8 cellular contexts compared by ENCODE assay signal in genomic region chr17:48025040-48025903, GRCh38. TPM values are rescaled to one million over a fixed set of nuclear protein-coding genes. Genes with fewer than 3 reads are reported as not detected.
DNase-seq lines count a peak whose midpoint lies in the region; ATAC-seq and TF ChIP-seq lines count a peak whose summit lies in the region.

No MANE protein-coding gene starts in this region.

- no peaks in the 10 kb centered on the region for H3K9me3 Mint-ChIP-seq in activated naive CD8-positive, alpha-beta T cell treated with anti-CD3 and anti-CD28 coated beads, Interleukin-2, amount 50 U/mL, for 24 hours

- peak; percentile 82 for TF ChIP-seq CTCF in GM12872 (IDR thresholded peaks at IDR 0.05; ENCODE audit: insufficient read depth, low read depth, low read length)
- TF ChIP-seq CTCF in parathyroid adenoma (IDR thresholded peaks at IDR 0.05): peak; percentile 91
- TF ChIP-seq CTCF in tibial artery (IDR thresholded peaks at IDR 0.05): peak; percentile 84 to 87

- H3K9me3 ChIP-seq in parathyroid adenoma (ENCODE audit: control insufficient read depth, low read length) (no peaks in the 10 kb centered on the region), tibial artery (no peaks in the 10 kb centered on the region)

- intact Hi-C loops in Right ventricle myocardium superior (cut with DNase I): loop anchor here (2.0 kb wide), 1 partner anchor 106 kb away; no protein-coding TSS in a partner anchor
- intact Hi-C loops in tibial artery (cut with DNase I; ENCODE audit: low total_unique reads): loop anchor here (2.0 to 5.0 kb wide), 2 partner anchors 106 to 592 kb away; partner anchors contain the start of gene HOXB8

- H3K4me1 Mint-ChIP-seq in activated naive CD8-positive, alpha-beta T cell treated with anti-CD3 and anti-CD28 coated beads, Interleukin-2, amount 50 U/mL, for 24 hours: peaks cover 35% of the 10 kb centered on the region

- H3K4me1 ChIP-seq in parathyroid adenoma: peaks cover 28% of the 10 kb centered on the region
- peaks cover 0 to 42% (median 36%) of the 10 kb centered on the region in 4 donors for H3K4me1 ChIP-seq in tibial artery

- H3K9ac ChIP-seq in parathyroid adenoma: no peak overlapping the region

- peak overlapping the region; percentile 82 for H3K4me3 Mint-ChIP-seq in activated naive CD8-positive, alpha-beta T cell treated with anti-CD3 and anti-CD28 coated beads, Interleukin-2, amount 50 U/mL, for 24 hours

- peak; percentile 86 for ATAC-seq in HG02840 (IDR thresholded peaks at IDR 0.05; ENCODE audit: low FRiP score, unreplicated experiment)
- peak; percentile 89 for ATAC-seq in activated naive CD8-positive, alpha-beta T cell treated with anti-CD3 and anti-CD28 coated beads, Interleukin-2, amount 50 U/mL, for 24 hours
- ATAC-seq in Right ventricle myocardium superior (ENCODE audit: poor library complexity): peak; percentile 89

- peak; percentile 99 for DNase-seq in NCI-H1436 (lab: John Stamatoyannopoulos, UW)
- peak; percentile 92 to 97 for DNase-seq in SW 1271 (lab: John Stamatoyannopoulos, UW)
- peak; percentile 99 for DNase-seq in activated naive CD8-positive, alpha-beta T cell treated with anti-CD3 and anti-CD28 coated beads, Interleukin-2, amount 50 U/mL, for 24 hours
- peak; percentile 99 for DNase-seq in Right ventricle myocardium superior
- DNase-seq in tibial artery: peak; percentile 98 to 99

- no peaks in the 10 kb centered on the region for H3K36me3 Mint-ChIP-seq in activated naive CD8-positive, alpha-beta T cell treated with anti-CD3 and anti-CD28 coated beads, Interleukin-2, amount 50 U/mL, for 24 hours (ENCODE audit: low read depth)

- peak overlapping the region; percentile 73 for H3K27ac Mint-ChIP-seq in activated naive CD8-positive, alpha-beta T cell treated with anti-CD3 and anti-CD28 coated beads, Interleukin-2, amount 50 U/mL, for 24 hours

- H3K36me3 ChIP-seq in parathyroid adenoma (ENCODE audit: control insufficient read depth, insufficient read depth, low read length) (no peaks in the 10 kb centered on the region), tibial artery (no peaks in the 10 kb centered on the region)

- H3K4me3 ChIP-seq in parathyroid adenoma (ENCODE audit: low read depth, low read length) (peak overlapping the region; percentile 43), tibial artery (peak overlapping the region; percentile 47 to 57)

- H3K79me2 ChIP-seq in parathyroid adenoma: no peaks in the 10 kb centered on the region

- no peaks in the 10 kb centered on the region for H3K27me3 ChIP-seq in parathyroid adenoma (ENCODE audit: control insufficient read depth, insufficient read depth, low read length)
- H3K27me3 ChIP-seq in tibial artery: peaks cover 0 to 10% of the 10 kb centered on the region in 2 donors

- H3K27ac ChIP-seq in parathyroid adenoma: peak overlapping the region; percentile 82
- peak overlapping the region; percentile 70 to 78 for H3K27ac ChIP-seq in tibial artery

- peaks cover 40% of the 10 kb centered on the region for H3K27me3 Mint-ChIP-seq in activated naive CD8-positive, alpha-beta T cell treated with anti-CD3 and anti-CD28 coated beads, Interleukin-2, amount 50 U/mL, for 24 hours

- peak overlapping the region; percentile 88 for H2AFZ ChIP-seq in parathyroid adenoma

- H3K4me2 ChIP-seq in parathyroid adenoma (ENCODE audit: low read length): peak overlapping the region; percentile 71

RNA-seq across cellular contexts. Expression of gene COPZ2, which starts 12.3 kb away (rescaled TPM):
- total RNA-seq in Right ventricle myocardium superior: 49.2 TPM

RNA-seq across cellular contexts. Expression of gene NFE2L1, which starts 22.9 kb away (rescaled TPM):
- 911 TPM for total RNA-seq in Right ventricle myocardium superior

RNA-seq across cellular contexts. Expression of gene CDK5RAP3, which starts 54.4 kb away (rescaled TPM):
- total RNA-seq in Right ventricle myocardium superior: 50.3 TPM

Comparison
In these comparisons a context has a peak if more than half of its experiments do, and no peak if none do; other contexts are left out.
1. Peak in every context shown above with its lines: DNase-seq, ATAC-seq, H3K4me3 ChIP-seq and H3K27ac ChIP-seq.